ENCODE assay signal across 8 cellular contexts in the genomic region with DNA sequence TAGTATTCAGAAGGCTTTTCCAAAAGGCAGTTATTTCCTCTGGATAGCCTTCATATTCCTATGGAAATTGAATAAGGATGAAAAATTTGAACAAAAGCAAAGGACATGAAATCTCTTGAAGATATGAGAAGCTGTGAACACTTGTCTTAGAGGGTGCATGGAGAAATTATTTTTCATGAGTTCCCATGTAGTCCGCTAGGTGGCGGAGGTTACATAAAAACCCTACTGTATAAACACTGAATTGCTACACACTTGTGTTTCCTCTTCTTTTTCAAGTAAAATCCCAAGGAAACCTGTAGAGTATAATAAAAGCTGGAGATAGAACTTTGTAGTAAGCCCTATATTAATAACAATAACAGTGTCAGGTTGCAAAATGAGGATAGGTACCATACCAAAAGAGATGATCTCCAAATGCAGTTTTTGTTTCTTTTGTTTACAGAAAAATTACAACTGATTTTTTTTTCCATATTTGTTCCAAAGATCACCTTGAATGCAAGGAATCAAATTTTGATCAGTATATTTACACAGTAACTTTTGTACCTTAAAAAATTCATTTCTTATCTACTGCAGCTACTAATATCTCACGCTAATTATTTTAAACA. TPM values are rescaled to one million over a fixed set of nuclear protein-coding genes. Genes with fewer than 3 reads are reported as not detected.
DNase-seq lines count a peak whose midpoint lies in the region; ATAC-seq and TF ChIP-seq lines count a peak whose summit lies in the region.

No MANE protein-coding gene starts in this region.

- DNase-seq in activated CD4-positive, CD25-positive, alpha-beta regulatory T cell treated with anti-CD3 and anti-CD28 coated beads, Interleukin-2, amount 50 U/mL, for 72 hours: no peak
- peak; percentile 26 for DNase-seq in H7
- peak; percentile 7 for DNase-seq in NCI-H226
- peak; percentile 19 for DNase-seq in astrocyte of the cerebellum (ENCODE audit: low read depth)
- peak; percentile 16 for DNase-seq in kidney epithelial cell (ENCODE audit: low read depth)
- DNase-seq in type B pancreatic cell (ENCODE audit: extremely low spot score, unreplicated experiment): no peak

- H3K9me3 Mint-ChIP-seq in type B pancreatic cell: no peaks in the 10 kb centered on the region

- peak; percentile 73 for TF ChIP-seq CTCF in astrocyte of the cerebellum (IDR thresholded peaks at IDR 0.05; ENCODE audit: low read depth, low read length, missing control alignments)
- peak; percentile 76 for TF ChIP-seq CTCF in kidney epithelial cell (IDR thresholded peaks at IDR 0.05; ENCODE audit: insufficient read depth, low read length, poor library complexity, severe bottlenecking)
- peak; percentile 94 for TF ChIP-seq CTCF in type B pancreatic cell (conservative IDR thresholded peaks at IDR 0.05)

- H3K4me3 ChIP-seq in H7 (ENCODE audit: insufficient read depth, low read depth, low read length) (no peak overlapping the region), astrocyte of the cerebellum (ENCODE audit: low read depth, low read length) (no peak overlapping the region), kidney epithelial cell (ENCODE audit: low read depth, low read length) (no peak overlapping the region)

- H3K27ac Mint-ChIP-seq in type B pancreatic cell: no peak overlapping the region

- no peak overlapping the region for H3K4me3 Mint-ChIP-seq in type B pancreatic cell

- H3K4me1 Mint-ChIP-seq in type B pancreatic cell (ENCODE audit: unreplicated experiment): no peaks in the 10 kb centered on the region

- H3K27me3 Mint-ChIP-seq in type B pancreatic cell: peaks cover 4% of the 10 kb centered on the region

- H3K27me3 ChIP-seq in H7 (ENCODE audit: control insufficient read depth, insufficient read depth, low read length) (no peaks in the 10 kb centered on the region), kidney epithelial cell (ENCODE audit: control insufficient read depth, insufficient read depth, low read length) (no peaks in the 10 kb centered on the region)

- no peaks in the 10 kb centered on the region for H3K36me3 ChIP-seq in H7 (replicated peaks; ENCODE audit: control insufficient read depth, insufficient read depth, low read length)
- H3K36me3 ChIP-seq in kidney epithelial cell (ENCODE audit: control insufficient read depth, insufficient read depth, low read length): no peaks in the 10 kb centered on the region

- ATAC-seq in activated CD4-positive, CD25-positive, alpha-beta regulatory T cell treated with anti-CD3 and anti-CD28 coated beads, Interleukin-2, amount 50 U/mL, for 24 hours: peak; percentile 56 to 59
- no peak for ATAC-seq in GM18519 (IDR thresholded peaks at IDR 0.05; ENCODE audit: low FRiP score, unreplicated experiment)

- in situ Hi-C loops in astrocyte of the cerebellum (cut with HindIII; ENCODE audit: low sequenced_read_pairs): no loop called here

- no peaks in the 10 kb centered on the region for H3K36me3 Mint-ChIP-seq in type B pancreatic cell

RNA-seq across cellular contexts. Expression of gene OR4E1, which starts 37.8 kb away (rescaled TPM):
- total RNA-seq in H7 (2014; rRNA removed; shearing (Covaris generic)): not detected in 2 replicates
- total RNA-seq in kidney epithelial cell (not detected in 2 replicates), type B pancreatic cell (ENCODE audit: low replicate concordance) (not detected in 2 replicates)

RNA-seq across cellular contexts. Expression of gene OR4E2, which starts 57.8 kb away (rescaled TPM):
- total RNA-seq in H7 (2014; rRNA removed; shearing (Covaris generic)): not detected in 2 replicates
- not detected in 2 replicates for total RNA-seq in kidney epithelial cell
- total RNA-seq in type B pancreatic cell (ENCODE audit: low replicate concordance): not detected in 2 replicates

Comparison
In these comparisons a context has a peak if more than half of its experiments do, and no peak if none do; other contexts are left out.
1. DNase-seq: peak in H7 (single experiment), NCI-H226 (single experiment), astrocyte of the cerebellum (single experiment) and kidney epithelial cell (single experiment); none in activated CD4-positive, CD25-positive, alpha-beta regulatory T cell treated with anti-CD3 and anti-CD28 coated beads, Interleukin-2, amount 50 U/mL, for 72 hours (single experiment) and type B pancreatic cell (single experiment).
2. Peak in every context shown above with its lines, with median percentiles within 50 percentile points of each other: CTCF ChIP-seq.